In genomic region chr6:158597565-158597964, GRCh38 we compare ENCODE assay signal across 24 cellular contexts. TPM values are rescaled to one million over a fixed set of nuclear protein-coding genes. Genes with fewer than 3 reads are reported as not detected.
DNase-seq lines count a peak whose midpoint lies in the region; ATAC-seq, FAIRE-seq and TF ChIP-seq lines count a peak whose summit lies in the region.
"Had no signal": no experiment of that assay in that cellular context is flagged by ENCODE, and none has a peak within 500 bp of the region (broad histone marks: within the 10 kb centered on the region; RNA-seq: fewer than 3 reads in every experiment).

No MANE protein-coding gene starts in this region.

- H3K27me3 Mint-ChIP-seq in activated CD4-positive, alpha-beta T cell treated with anti-CD3 and anti-CD28 coated beads for 36 hours: no peaks in the 10 kb centered on the region
- no peaks in the 10 kb centered on the region for H3K27me3 Mint-ChIP-seq in central memory CD8-positive, alpha-beta T cell
- H3K27me3 Mint-ChIP-seq: CD4-positive, alpha-beta T cell had no signal

- peaks cover 30% of the 10 kb centered on the region for H4K20me1 ChIP-seq in HepG2 (ENCODE audit: insufficient read depth, low read length)

- ATAC-seq in activated CD4-positive, alpha-beta T cell treated with anti-CD3 and anti-CD28 coated beads for 36 hours: no peak
- ATAC-seq in HepG2: no peak
- ATAC-seq in right lobe of liver: no peak
- no peak for ATAC-seq in central memory CD8-positive, alpha-beta T cell (replicated peaks; ENCODE audit: extremely low read depth, poor library complexity, severe bottlenecking)
- ATAC-seq in stimulated activated effector memory CD8-positive, alpha-beta T cell treated with anti-CD3 and anti-CD28 coated beads, Interleukin-12 subunit alpha, Interleukin-12 subunit beta, amount 100 ng/mL, for 72 hours: no peak
- ATAC-seq: GM12878, GM23338, Right ventricle myocardium inferior had no signal

- TF ChIP-seq EP300 in HepG2 (IDR thresholded peaks at IDR 0.05; ENCODE audit: low read depth in 2 of 2, low read length in 2 of 2) (no peak), HepG2 (CRISPR knock-in tag; IDR thresholded peaks at IDR 0.05; ENCODE audit: borderline replicate concordance) (no peak)

- no peak overlapping the region for H3K9ac ChIP-seq in HepG2 (ENCODE audit: insufficient read depth, low read depth, low read length)

- H3K27me3 ChIP-seq in HepG2 (ENCODE audit: control insufficient read depth in 1 of 2, insufficient read depth in 2 of 2, low read length in 2 of 2): no peaks in the 10 kb centered on the region
- H3K27me3 ChIP-seq in right lobe of liver: no peaks in the 10 kb centered on the region

- TF ChIP-seq CTCF in HepG2 (CRISPR knock-in tag; IDR thresholded peaks at IDR 0.05) (no peak), right lobe of liver (IDR thresholded peaks at IDR 0.05) (no peak)

- no peak for TF ChIP-seq RAD21 in HepG2 (CRISPR knock-in tag; IDR thresholded peaks at IDR 0.05)

- H3K4me1 Mint-ChIP-seq in activated CD4-positive, alpha-beta T cell treated with anti-CD3 and anti-CD28 coated beads for 36 hours: no peaks in the 10 kb centered on the region
- peaks cover 12% of the 10 kb centered on the region for H3K4me1 Mint-ChIP-seq in central memory CD8-positive, alpha-beta T cell
- H3K4me1 Mint-ChIP-seq in stimulated activated effector memory CD8-positive, alpha-beta T cell treated with anti-CD3 and anti-CD28 coated beads, Interleukin-12 subunit alpha, Interleukin-12 subunit beta, amount 100 ng/mL, for 72 hours: peaks cover 7% of the 10 kb centered on the region
- H3K4me1 Mint-ChIP-seq: GM23338 had no signal

- H3K9me3 ChIP-seq in HepG2 (ENCODE audit: low read length): no peaks in the 10 kb centered on the region
- H3K9me3 ChIP-seq in right lobe of liver: no peaks in the 10 kb centered on the region

- no peak overlapping the region for H3K4me3 Mint-ChIP-seq in activated CD4-positive, alpha-beta T cell treated with anti-CD3 and anti-CD28 coated beads for 36 hours
- H3K4me3 Mint-ChIP-seq in central memory CD8-positive, alpha-beta T cell: no peak overlapping the region
- no peak overlapping the region for H3K4me3 Mint-ChIP-seq in stimulated activated effector memory CD8-positive, alpha-beta T cell treated with anti-CD3 and anti-CD28 coated beads, Interleukin-12 subunit alpha, Interleukin-12 subunit beta, amount 100 ng/mL, for 72 hours
- H3K4me3 Mint-ChIP-seq: CD4-positive, alpha-beta T cell; GM23338 had no signal

- peaks cover 34% of the 10 kb centered on the region for H3K36me3 Mint-ChIP-seq in activated CD4-positive, alpha-beta T cell treated with anti-CD3 and anti-CD28 coated beads for 36 hours (ENCODE audit: low read depth)
- H3K36me3 Mint-ChIP-seq in central memory CD8-positive, alpha-beta T cell (ENCODE audit: insufficient read depth): peaks cover 62% of the 10 kb centered on the region
- H3K36me3 Mint-ChIP-seq in stimulated activated effector memory CD8-positive, alpha-beta T cell treated with anti-CD3 and anti-CD28 coated beads, Interleukin-12 subunit alpha, Interleukin-12 subunit beta, amount 100 ng/mL, for 72 hours: peaks cover 100% of the 10 kb centered on the region

- in situ Hi-C loops in HepG2 (cut with HindIII; ENCODE audit: extremely low pct_ligation_motif_present, low pct_unique_long_range_greater_than_20kb): no loop called here

- peak overlapping the region; percentile 7 for H3K27ac Mint-ChIP-seq in activated CD4-positive, alpha-beta T cell treated with anti-CD3 and anti-CD28 coated beads for 36 hours
- peak overlapping the region; percentile 10 for H3K27ac Mint-ChIP-seq in central memory CD8-positive, alpha-beta T cell (ENCODE audit: low read depth)
- H3K27ac Mint-ChIP-seq in stimulated activated effector memory CD8-positive, alpha-beta T cell treated with anti-CD3 and anti-CD28 coated beads, Interleukin-12 subunit alpha, Interleukin-12 subunit beta, amount 100 ng/mL, for 72 hours: peak overlapping the region; percentile 48
- H3K27ac Mint-ChIP-seq: CD4-positive, alpha-beta T cell; GM23338 had no signal

- no peak overlapping the region for H3K4me2 ChIP-seq in HepG2 (ENCODE audit: low read depth, low read length)
- H3K4me2 ChIP-seq: GM23338 had no signal

- no peaks in the 10 kb centered on the region for H3K9me3 Mint-ChIP-seq in activated CD4-positive, alpha-beta T cell treated with anti-CD3 and anti-CD28 coated beads for 36 hours (ENCODE audit: low read depth)
- no peaks in the 10 kb centered on the region for H3K9me3 Mint-ChIP-seq in central memory CD8-positive, alpha-beta T cell
- no peaks in the 10 kb centered on the region for H3K9me3 Mint-ChIP-seq in stimulated activated effector memory CD8-positive, alpha-beta T cell treated with anti-CD3 and anti-CD28 coated beads, Interleukin-12 subunit alpha, Interleukin-12 subunit beta, amount 100 ng/mL, for 72 hours
- H3K9me3 Mint-ChIP-seq: CD4-positive, alpha-beta T cell; GM23338 had no signal

- 96% methylated on average over 4 of the region's 4 CpGs for WGBS in HepG2 (ENCODE audit: low lambda C conversion rate)
- WGBS in right lobe of liver (ENCODE audit: insufficient coverage, low coverage, low lambda C conversion rate, missing lambda C conversion rate): 93% methylated on average over 3 of the region's 4 CpGs

- H3K4me3 ChIP-seq in HepG2 (replicated peaks in 1 of 3; ENCODE audit: insufficient read depth in 1 of 3, low read depth in 2 of 3, low read length in 3 of 3) (no peak overlapping the region), right lobe of liver (no peak overlapping the region)
- H3K4me3 ChIP-seq: GM12878, GM23338 had no signal

- FAIRE-seq in HepG2 (lab: Jason Lieb, UNC): no peak
- FAIRE-seq: GM12878, GM19239, RCC 7860 had no signal

- H3K27ac ChIP-seq in HepG2 (ENCODE audit: extremely low read length, insufficient read depth, low read length) (no peak overlapping the region), right lobe of liver (no peak overlapping the region)
- H3K27ac ChIP-seq: 22Rv1 had no signal

- H3K36me3 ChIP-seq in HepG2 (replicated peaks in 1 of 2; ENCODE audit: control insufficient read depth in 1 of 2, insufficient read depth in 2 of 2, low read length in 2 of 2) (peaks cover 33 to 92% of the 10 kb centered on the region in 2 experiments), right lobe of liver (peaks cover 0 to 6% (median 0%) of the 10 kb centered on the region in 4 donors)

- H3K4me1 ChIP-seq in HepG2 (ENCODE audit: insufficient read depth, low read length) (no peaks in the 10 kb centered on the region), right lobe of liver (no peaks in the 10 kb centered on the region)

- POLR2A ChIA-PET in activated CD4-positive, alpha-beta T cell treated with anti-CD3 and anti-CD28 coated beads for 36 hours (lab: Charles Lee): no interaction called here
- POLR2A ChIA-PET in HepG2 (lab: Yijun Ruan, JAX): no interaction called here

- H3K79me2 ChIP-seq in HepG2 (ENCODE audit: insufficient read depth, low read length): peaks cover 14% of the 10 kb centered on the region

- intact Hi-C loops in activated CD4-positive, alpha-beta T cell treated with anti-CD3 and anti-CD28 coated beads for 36 hours (cut with DNase I, micrococcal nuclease): no loop called here
- intact Hi-C loops in HepG2 (cut with micrococcal nuclease; ENCODE audit: unreplicated experiment) (no loop called here), right lobe of liver (cut with DNase I) (no loop called here)

- CTCF ChIA-PET in activated CD4-positive, alpha-beta T cell treated with anti-CD3 and anti-CD28 coated beads for 36 hours (lab: Charles Lee): interaction anchor here (1.1 kb wide), 1 partner anchor 383 kb away, joined by 4 read pairs; no protein-coding TSS in a partner anchor
- CTCF ChIA-PET in HepG2 (lab: Yijun Ruan, JAX; ENCODE audit: low intra/inter-chr PET ratio, low total read pairs): no interaction called here

- H2AFZ ChIP-seq in HepG2 (ENCODE audit: low read length): no peak overlapping the region
- H2AFZ ChIP-seq: GM23338 had no signal

- TF ChIP-seq POLR2A in HepG2 (IDR thresholded peaks at IDR 0.05; ENCODE audit: insufficient read depth in 1 of 2, low read depth in 2 of 2, low read length in 2 of 2) (no peak), right lobe of liver (IDR thresholded peaks at IDR 0.05) (no peak)

- DNase-seq in activated CD4-positive, alpha-beta T cell treated with anti-CD3 and anti-CD28 coated beads for 36 hours: no peak
- no peak for DNase-seq in activated CD4-positive, alpha-beta T cell treated with anti-CD3 and anti-CD28 coated beads for 4 hours
- DNase-seq in HepG2 (ENCODE audit: low spot score) (no peak), right lobe of liver (no peak), OCI-M1 (lab: John Stamatoyannopoulos, UW) (no peak), AG08396 (ENCODE audit: low spot score) (no peak)
- no peak for DNase-seq in central memory CD8-positive, alpha-beta T cell (ENCODE audit: low spot score in 2 of 2)
- DNase-seq in stimulated activated effector memory CD8-positive, alpha-beta T cell treated with anti-CD3 and anti-CD28 coated beads, Interleukin-12 subunit alpha, Interleukin-12 subunit beta, amount 100 ng/mL, for 72 hours (ENCODE audit: low spot score in 2 of 2): no peak
- DNase-seq: Calu3; CD4-positive, alpha-beta T cell; GF-D8; HCEC 1CT; KBM-7; MV-4-11; NCI-H2107; NCI-H510A; NCI-H748 treated with DMSO at 0.1 percent for 48 hours; NK-92 treated with Interleukin-12 subunit alpha and Interleukin-12 subunit beta, amount 100 ng/mL, for 24 hours had no signal

- no TSS peak for BruUV-seq in HepG2 (replicated peaks; lab: Mats Ljungman, UMichigan)

RNA-seq across cellular contexts. Expression of gene TMEM181, which starts 37.7 kb away (rescaled TPM):
- total RNA-seq in activated CD4-positive, alpha-beta T cell treated with anti-CD3 and anti-CD28 coated beads for 36 hours: 1 to 10 TPM; 8.3 to 9.9 TPM
- 42.1 and 59.1 TPM in 2 replicates for total RNA-seq in HepG2 (2016; rRNA removed; fragmentation: Illumina TruSeq; extraction: Trizol)
- 32.4 and 35.6 TPM in 2 replicates for total RNA-seq in HepG2 (2016; cell fraction: cytosol; rRNA removed; fragmentation: Illumina TruSeq; extraction: Trizol; ENCODE audit: low read depth)
- total RNA-seq in HepG2 (2016; cell fraction: insoluble cytoplasmic fraction; rRNA removed; fragmentation: Illumina TruSeq; extraction: Trizol): 41.0 and 60.9 TPM in 2 replicates
- total RNA-seq in HepG2 (2016; cell fraction: membrane; rRNA removed; fragmentation: Illumina TruSeq; extraction: Trizol): 29.2 and 32.9 TPM in 2 replicates
- total RNA-seq in HepG2 (2016; cell fraction: nucleus; rRNA removed; fragmentation: Illumina TruSeq; extraction: Trizol): 66.4 and 75.5 TPM in 2 replicates
- polyA plus RNA-seq in HepG2 (2011; rRNA removed): 105 and 108 TPM in 2 replicates
- polyA plus RNA-seq in HepG2 (2011; cell fraction: cytosol; rRNA removed): 53.2 and 89.4 TPM in 2 replicates
- 65.7 and 85.9 TPM in 2 replicates for polyA plus RNA-seq in HepG2 (2011; cell fraction: nucleus; rRNA removed)
- 99.1 and 106 TPM in 2 replicates for polyA plus RNA-seq in HepG2 (2012)
- 2.2 and 2.6 TPM in 2 replicates for polyA plus RNA-seq in HepG2 (2016; cell fraction: cytosol; fragmentation: Illumina TruSeq; extraction: Trizol; ENCODE audit: low read depth)
- 31.8 and 32.9 TPM in 2 replicates for polyA plus RNA-seq in HepG2 (2016; cell fraction: insoluble cytoplasmic fraction; fragmentation: Illumina TruSeq; extraction: Trizol; ENCODE audit: low read depth)
- 8.5 and 9.3 TPM in 2 replicates for polyA plus RNA-seq in HepG2 (2016; cell fraction: membrane; fragmentation: Illumina TruSeq; extraction: Trizol; ENCODE audit: low read depth)
- 140 and 144 TPM in 2 replicates for polyA plus RNA-seq in HepG2 (2016; cell fraction: nucleus; fragmentation: Illumina TruSeq; extraction: Trizol; ENCODE audit: insufficient read depth, low read depth)
- 13.5 and 115 TPM in 2 replicates for polyA minus RNA-seq in HepG2 (2011; rRNA and poly(A)+ RNA removed; ENCODE audit: low replicate concordance)
- polyA minus RNA-seq in HepG2 (2011; cell fraction: cytosol; rRNA and poly(A)+ RNA removed): 82.7 and 108 TPM in 2 replicates
- polyA minus RNA-seq in HepG2 (2011; cell fraction: nucleus; rRNA and poly(A)+ RNA removed): 78.4 and 93.9 TPM in 2 replicates
- 10 to 100 TPM; 11.3 to 14.0 (median 12.5) TPM for total RNA-seq in right lobe of liver

RNA-seq across cellular contexts. Expression of gene DYNLT1, which starts 47.0 kb away (rescaled TPM):
- 100 to 1,000 TPM; 116 to 118 TPM for total RNA-seq in activated CD4-positive, alpha-beta T cell treated with anti-CD3 and anti-CD28 coated beads for 36 hours
- total RNA-seq in HepG2 (2016; rRNA removed; fragmentation: Illumina TruSeq; extraction: Trizol): 108 and 144 TPM in 2 replicates
- 61.3 and 63.2 TPM in 2 replicates for total RNA-seq in HepG2 (2016; cell fraction: cytosol; rRNA removed; fragmentation: Illumina TruSeq; extraction: Trizol; ENCODE audit: low read depth)
- total RNA-seq in HepG2 (2016; cell fraction: insoluble cytoplasmic fraction; rRNA removed; fragmentation: Illumina TruSeq; extraction: Trizol): 106 and 153 TPM in 2 replicates
- 66.8 and 68.4 TPM in 2 replicates for total RNA-seq in HepG2 (2016; cell fraction: membrane; rRNA removed; fragmentation: Illumina TruSeq; extraction: Trizol)
- total RNA-seq in HepG2 (2016; cell fraction: nucleus; rRNA removed; fragmentation: Illumina TruSeq; extraction: Trizol): 46.1 and 46.5 TPM in 2 replicates
- polyA plus RNA-seq in HepG2 (2011; rRNA removed): 152 and 171 TPM in 2 replicates
- 96.9 and 144 TPM in 2 replicates for polyA plus RNA-seq in HepG2 (2011; cell fraction: cytosol; rRNA removed)
- polyA plus RNA-seq in HepG2 (2011; cell fraction: nucleus; rRNA removed): 55.7 and 80.2 TPM in 2 replicates
- 121 and 122 TPM in 2 replicates for polyA plus RNA-seq in HepG2 (2012)
- polyA plus RNA-seq in HepG2 (2016; cell fraction: cytosol; fragmentation: Illumina TruSeq; extraction: Trizol; ENCODE audit: low read depth): 51.0 and 56.6 TPM in 2 replicates
- 155 and 168 TPM in 2 replicates for polyA plus RNA-seq in HepG2 (2016; cell fraction: insoluble cytoplasmic fraction; fragmentation: Illumina TruSeq; extraction: Trizol; ENCODE audit: low read depth)
- polyA plus RNA-seq in HepG2 (2016; cell fraction: membrane; fragmentation: Illumina TruSeq; extraction: Trizol; ENCODE audit: low read depth): 61.5 and 63.6 TPM in 2 replicates
- 102 and 103 TPM in 2 replicates for polyA plus RNA-seq in HepG2 (2016; cell fraction: nucleus; fragmentation: Illumina TruSeq; extraction: Trizol; ENCODE audit: insufficient read depth, low read depth)
- 81.1 TPM in 2 replicates for polyA minus RNA-seq in HepG2 (2011; rRNA and poly(A)+ RNA removed; ENCODE audit: low replicate concordance)
- 19.5 and 25.9 TPM in 2 replicates for polyA minus RNA-seq in HepG2 (2011; cell fraction: cytosol; rRNA and poly(A)+ RNA removed)
- 19.4 and 32.6 TPM in 2 replicates for polyA minus RNA-seq in HepG2 (2011; cell fraction: nucleus; rRNA and poly(A)+ RNA removed)
- total RNA-seq in right lobe of liver: 10 to 100 TPM; 31.5 to 69.5 (median 40.0) TPM

RNA-seq across cellular contexts. Expression of gene SYTL3, which starts 52.3 kb away (rescaled TPM):
- total RNA-seq in activated CD4-positive, alpha-beta T cell treated with anti-CD3 and anti-CD28 coated beads for 36 hours: 100 to 1,000 TPM; 163 to 180 TPM
- total RNA-seq in HepG2 (2016; rRNA removed; fragmentation: Illumina TruSeq; extraction: Trizol): 0.11 and 0.17 TPM in 2 replicates
- total RNA-seq in HepG2 (2016; cell fraction: cytosol; rRNA removed; fragmentation: Illumina TruSeq; extraction: Trizol; ENCODE audit: low read depth): 0.20 and 0.26 TPM in 2 replicates
- total RNA-seq in HepG2 (2016; cell fraction: insoluble cytoplasmic fraction; rRNA removed; fragmentation: Illumina TruSeq; extraction: Trizol): 0.19 and 0.25 TPM in 2 replicates
- total RNA-seq in HepG2 (2016; cell fraction: membrane; rRNA removed; fragmentation: Illumina TruSeq; extraction: Trizol): 0.14 and 0.15 TPM in 2 replicates
- 0.37 and 0.50 TPM in 2 replicates for total RNA-seq in HepG2 (2016; cell fraction: nucleus; rRNA removed; fragmentation: Illumina TruSeq; extraction: Trizol)
- polyA plus RNA-seq in HepG2 (2011; rRNA removed): 0.21 and 0.28 TPM in 2 replicates
- 0.12 and 0.15 TPM in 2 replicates for polyA plus RNA-seq in HepG2 (2011; cell fraction: cytosol; rRNA removed)
- polyA plus RNA-seq in HepG2 (2011; cell fraction: nucleus; rRNA removed): 0.59 and 0.64 TPM in 2 replicates
- 0.21 and 0.44 TPM in 2 replicates for polyA plus RNA-seq in HepG2 (2012)
- polyA plus RNA-seq in HepG2 (2016; cell fraction: cytosol; fragmentation: Illumina TruSeq; extraction: Trizol; ENCODE audit: low read depth): 0.16 and 0.17 TPM in 2 replicates
- 0.10 and 0.34 TPM in 2 replicates for polyA plus RNA-seq in HepG2 (2016; cell fraction: insoluble cytoplasmic fraction; fragmentation: Illumina TruSeq; extraction: Trizol; ENCODE audit: low read depth)
- 0.07 and 0.15 TPM in 2 replicates for polyA plus RNA-seq in HepG2 (2016; cell fraction: membrane; fragmentation: Illumina TruSeq; extraction: Trizol; ENCODE audit: low read depth)
- 0.22 and 0.72 TPM in 2 replicates for polyA plus RNA-seq in HepG2 (2016; cell fraction: nucleus; fragmentation: Illumina TruSeq; extraction: Trizol; ENCODE audit: insufficient read depth, low read depth)
- polyA minus RNA-seq in HepG2 (2011; rRNA and poly(A)+ RNA removed; ENCODE audit: low replicate concordance): 0.28 TPM in 1 of 2 replicates, not detected in the other
- not detected in 2 replicates for polyA minus RNA-seq in HepG2 (2011; cell fraction: cytosol; rRNA and poly(A)+ RNA removed)
- 0.64 and 0.87 TPM in 2 replicates for polyA minus RNA-seq in HepG2 (2011; cell fraction: nucleus; rRNA and poly(A)+ RNA removed)
- total RNA-seq in right lobe of liver: 1 to 10 TPM in 4 of 6 experiments, under 1 TPM in 2; 0.66 to 1.7 (median 1.0) TPM
- polyA plus RNA-seq: GM23338 had no signal

Comparison
In these comparisons a context has a peak if more than half of its experiments do, and no peak if none do; other contexts are left out.
1. RNA of gene SYTL3, which starts 52.3 kb away (total RNA-seq): 163 to 180 TPM in activated CD4-positive, alpha-beta T cell treated with anti-CD3 and anti-CD28 coated beads for 36 hours; 0.66 to 1.7 TPM in right lobe of liver and 0.11 to 0.50 TPM in HepG2; every median in the first group is over 10 times any median in the second.
2. Peak in every context shown above with its lines, with median percentiles within 50 percentile points of each other: H3K27ac Mint-ChIP-seq.